8 cellular contexts compared by ENCODE assay signal in the genomic region with DNA sequence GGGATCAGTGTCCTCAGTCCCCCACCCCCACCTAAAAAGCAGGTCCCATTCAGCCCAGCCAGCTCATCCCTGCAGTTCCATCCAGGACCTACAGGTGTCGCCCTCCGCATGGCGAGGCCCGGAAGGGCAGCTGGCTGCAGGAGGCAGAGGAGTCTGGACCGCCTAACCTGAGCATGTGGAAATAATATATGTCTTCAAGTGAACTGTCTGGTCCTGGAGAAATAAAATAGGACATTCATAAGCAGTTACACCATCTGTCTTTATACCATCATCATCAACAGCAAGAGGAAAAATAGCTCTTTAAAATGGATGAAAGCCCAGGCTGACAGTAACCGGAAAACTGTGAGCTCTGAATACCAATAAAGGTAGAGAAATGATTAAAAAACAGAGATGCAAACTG.
DNase-seq lines count a peak whose midpoint lies in the region; ATAC-seq, FAIRE-seq and TF ChIP-seq lines count a peak whose summit lies in the region.

No MANE protein-coding gene starts in this region.

- H3K36me3 ChIP-seq in ACC112 (ENCODE audit: insufficient read depth, low read length) (no peaks in the 10 kb centered on the region), neuronal stem cell (replicated peaks in 1 of 2; ENCODE audit: control insufficient read depth in 2 of 2, insufficient read depth in 2 of 2, low read length in 2 of 2) (peaks cover 0 to 52% of the 10 kb centered on the region in 2 donors), stomach smooth muscle (ENCODE audit: control insufficient read depth in 2 of 2, insufficient read depth in 2 of 2, low read length in 2 of 2) (peaks cover 0 to 7% of the 10 kb centered on the region in 2 donors)

- H3K9me3 ChIP-seq in neuronal stem cell (replicated peaks in 1 of 2; ENCODE audit: control insufficient read depth in 2 of 2, insufficient read depth in 1 of 2, low read depth in 1 of 2, low read length in 2 of 2) (no peaks in the 10 kb centered on the region), stomach smooth muscle (ENCODE audit: control insufficient read depth in 2 of 2, low read length in 2 of 2) (no peaks in the 10 kb centered on the region)

- H3K4ac ChIP-seq in neuronal stem cell (ENCODE audit: low read length) = no peak overlapping the region

- H3K27me3 ChIP-seq in ACC112 (ENCODE audit: insufficient read depth, low read length) (no peaks in the 10 kb centered on the region), neuronal stem cell (ENCODE audit: control insufficient read depth in 3 of 3, insufficient read depth in 3 of 3, low read depth in 1 of 3, low read length in 3 of 3) (no peaks in the 10 kb centered on the region), stomach smooth muscle (ENCODE audit: control insufficient read depth in 1 of 2, insufficient read depth in 2 of 2, low read length in 2 of 2) (no peaks in the 10 kb centered on the region)

- H3K14ac ChIP-seq in neuronal stem cell (ENCODE audit: low read length) = no peak overlapping the region

- H3K4me3 ChIP-seq in ACC112 (ENCODE audit: low read depth, low read length) (no peak overlapping the region), fibroblast of mammary gland (ENCODE audit: control insufficient read depth, low read depth, low read length) (no peak overlapping the region), neuronal stem cell (ENCODE audit: low read length in 2 of 2) (no peak overlapping the region), stomach smooth muscle (ENCODE audit: low read length in 2 of 2) (no peak overlapping the region)

- H2AK5ac ChIP-seq in neuronal stem cell (ENCODE audit: low read depth, low read length) = no peak overlapping the region

- no peaks in the 10 kb centered on the region for H3K4me1 Mint-ChIP-seq in activated T-cell treated with anti-CD3 and anti-CD28 coated beads, Interleukin-2, amount 50 U/mL, for 24 hours (ENCODE audit: low read depth)

- H3K79me1 ChIP-seq in neuronal stem cell (ENCODE audit: low read depth, low read length) = no peaks in the 10 kb centered on the region

- FAIRE-seq in GM12891 (lab: Jason Lieb, UNC) = peak; percentile 93

- H3K4me1 ChIP-seq in ACC112 (ENCODE audit: control insufficient read depth, insufficient read depth, low read length, unreplicated experiment) = peaks cover 11% of the 10 kb centered on the region
- peaks cover 0 to 15% of the 10 kb centered on the region in 2 donors for H3K4me1 ChIP-seq in neuronal stem cell (ENCODE audit: control insufficient read depth in 2 of 2, insufficient read depth in 1 of 2, low read depth in 1 of 2, low read length in 2 of 2)
- peaks cover 27% of the 10 kb centered on the region for H3K4me1 ChIP-seq in stomach smooth muscle (ENCODE audit: control insufficient read depth, insufficient read depth, low read length)

- no peaks in the 10 kb centered on the region for H3K36me3 Mint-ChIP-seq in activated T-cell treated with anti-CD3 and anti-CD28 coated beads, Interleukin-2, amount 50 U/mL, for 24 hours (ENCODE audit: low read depth)

- H2BK15ac ChIP-seq in neuronal stem cell (ENCODE audit: low read length) = no peak overlapping the region

- H2BK120ac ChIP-seq in neuronal stem cell (ENCODE audit: low read depth, low read length) = no peak overlapping the region

- no peak overlapping the region for H4K91ac ChIP-seq in neuronal stem cell (ENCODE audit: low read depth, low read length, poor library complexity)

- H3K4me2 ChIP-seq in neuronal stem cell (ENCODE audit: insufficient read depth, low read length, poor library complexity, severe bottlenecking) = no peak overlapping the region

- no CpG with 5 or more reads among the region's 6 CpGs for WGBS in neuronal stem cell (ENCODE audit: extremely low coverage in 2 of 2, insufficient read length in 2 of 2, insufficient replicate concordance in 1 of 2), 2 donors

- no peak overlapping the region for H2BK12ac ChIP-seq in neuronal stem cell (ENCODE audit: low read length)

- H4K8ac ChIP-seq in neuronal stem cell (ENCODE audit: low read depth, low read length) = no peak overlapping the region

- H3K9ac ChIP-seq in neuronal stem cell (ENCODE audit: low read depth, low read length, poor library complexity) = no peak overlapping the region
- H3K9ac ChIP-seq in stomach smooth muscle (ENCODE audit: low read length in 2 of 2) = no peak overlapping the region

- H3K23ac ChIP-seq in neuronal stem cell (ENCODE audit: low read depth, low read length, poor library complexity) = no peak overlapping the region

- DNase-seq in GM12891 (ENCODE audit: insufficient read length, low spot score) (no peak), NOMO-1 treated with DMSO at 0.1 percent for 48 hours (lab: John Stamatoyannopoulos, UW; ENCODE audit: unreplicated experiment) (peak; percentile 52), fibroblast of mammary gland (ENCODE audit: low read depth) (peak; percentile 82), neuronal stem cell (ENCODE audit: low spot score) (peak; percentile 79)
- DNase-seq in activated T-cell treated with anti-CD3 and anti-CD28 coated beads, Interleukin-2, amount 50 U/mL, for 24 hours = peak; percentile 80

- TF ChIP-seq CTCF in fibroblast of mammary gland (conservative IDR thresholded peaks at IDR 0.05; ENCODE audit: control insufficient read depth, insufficient read depth, low read depth, low read length) = peak; percentile 100

- no peak overlapping the region for H2AFZ ChIP-seq in ACC112 (ENCODE audit: low read length, unreplicated experiment)
- no peak overlapping the region for H2AFZ ChIP-seq in neuronal stem cell (ENCODE audit: low read length)

- H3K9me3 Mint-ChIP-seq in activated T-cell treated with anti-CD3 and anti-CD28 coated beads, Interleukin-2, amount 50 U/mL, for 24 hours = no peaks in the 10 kb centered on the region

- peaks cover under 1% of the 10 kb centered on the region for H3K79me2 ChIP-seq in ACC112 (ENCODE audit: control insufficient read depth, insufficient read depth, low read length, unreplicated experiment)

- no peak overlapping the region for H2BK5ac ChIP-seq in neuronal stem cell (ENCODE audit: low read length)

- H3K27me3 Mint-ChIP-seq in activated T-cell treated with anti-CD3 and anti-CD28 coated beads, Interleukin-2, amount 50 U/mL, for 24 hours = peaks cover 7% of the 10 kb centered on the region

- ATAC-seq in HG03196 (IDR thresholded peaks at IDR 0.05; ENCODE audit: unreplicated experiment) = peak; percentile 73

- H3K4me3 Mint-ChIP-seq in activated T-cell treated with anti-CD3 and anti-CD28 coated beads, Interleukin-2, amount 50 U/mL, for 24 hours = no peak overlapping the region

- no peak for TF ChIP-seq POLR2A in GM12891 (IDR thresholded peaks at IDR 0.05; ENCODE audit: low read depth, low read length)

- no peak overlapping the region for H3K18ac ChIP-seq in neuronal stem cell (ENCODE audit: low read length)

- H3K27ac ChIP-seq in ACC112 (ENCODE audit: low read depth, low read length) = peak overlapping the region; percentile 17
- no peak overlapping the region for H3K27ac ChIP-seq in neuronal stem cell (replicated peaks; ENCODE audit: low read length)
- peak overlapping the region; percentile 41 for H3K27ac ChIP-seq in stomach smooth muscle (ENCODE audit: low read length)

- no peak overlapping the region for H3K27ac Mint-ChIP-seq in activated T-cell treated with anti-CD3 and anti-CD28 coated beads, Interleukin-2, amount 50 U/mL, for 24 hours

TF ChIP-seq in GM12891, 5 proteins besides CTCF, POLR2A, EP300 and RAD21:
- TF ChIP-seq POLR2AphosphoS5 (IDR thresholded peaks at IDR 0.05; ENCODE audit: low read depth, low read length) = no peak
- no peak for TF ChIP-seq PAX5 (IDR thresholded peaks at IDR 0.05; ENCODE audit: insufficient read depth, low read length, severe bottlenecking)
- no peak for TF ChIP-seq TAF1 (IDR thresholded peaks at IDR 0.05; ENCODE audit: low read depth, low read length)
- TF ChIP-seq SPI1 (IDR thresholded peaks at IDR 0.05; ENCODE audit: low read depth, low read length) = no peak
